In the genomic region with DNA sequence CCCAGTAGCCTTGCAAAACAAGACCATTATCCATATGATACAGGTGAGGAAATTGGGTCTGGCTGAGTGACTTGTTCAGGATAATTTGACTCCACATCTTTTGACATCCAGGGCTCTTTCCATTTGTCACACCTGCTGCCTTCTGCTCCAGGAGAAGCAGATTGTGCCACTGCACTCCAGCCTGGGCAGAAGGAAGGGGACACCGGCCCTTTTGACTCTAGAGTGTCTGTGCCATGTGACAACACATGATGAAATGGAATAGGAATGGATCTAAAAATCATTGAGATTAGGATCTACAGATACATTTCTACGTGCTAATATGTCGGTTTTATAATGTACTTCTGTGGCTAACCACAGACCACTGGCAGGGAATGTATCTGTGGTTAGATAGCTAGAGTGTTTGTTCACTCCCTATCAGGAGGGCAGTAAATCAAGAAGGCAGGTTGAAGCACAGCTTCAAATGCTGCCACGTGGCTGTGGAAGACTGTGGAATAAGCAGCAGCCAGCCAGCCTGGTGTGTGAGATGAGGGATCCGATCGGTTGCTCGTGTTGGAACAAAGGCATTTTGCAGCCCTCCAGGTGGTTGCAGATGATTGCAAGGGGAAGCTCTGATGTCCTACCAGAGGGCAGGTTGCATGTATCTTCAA, we compare ENCODE assay signal across 11 cellular contexts. TPM values are rescaled to one million over a fixed set of nuclear protein-coding genes. Genes with fewer than 3 reads are reported as not detected.
A peak's percentile ranks its signal among the peaks of the same experiment; 100 is the strongest.
DNase-seq lines count a peak whose midpoint lies in the region; ATAC-seq and FAIRE-seq lines count a peak whose summit lies in the region.
"Had no signal": no experiment of that assay in that cellular context is flagged by ENCODE, and none has a peak within 500 bp of the region (broad histone marks: within the 10 kb centered on the region; RNA-seq: fewer than 3 reads in every experiment).

No MANE protein-coding gene starts in this region.

- H3K36me3 ChIP-seq in small intestine (ENCODE audit: control insufficient read depth in 2 of 2, insufficient read depth in 2 of 2, low read length in 2 of 2): no peaks in the 10 kb centered on the region

- DNase-seq in NCI-H524 (lab: John Stamatoyannopoulos, UW): peak; percentile 23 to 54
- no peak for DNase-seq in NCI-H524 treated with DMSO at 0.1 percent for 48 hours (lab: John Stamatoyannopoulos, UW)
- peak; percentile 91 for DNase-seq in NCI-H226
- no peak for DNase-seq in central memory CD8-positive, alpha-beta T cell (ENCODE audit: low spot score in 2 of 2)
- peak; percentile 5 for DNase-seq in small intestine
- DNase-seq in effector CD8-positive, alpha-beta T cell (lab: John Stamatoyannopoulos, UW): no peak
- no peak for DNase-seq in superior temporal gyrus (ENCODE audit: extremely low spot score)
- DNase-seq: AML-193, hippocampal formation, NCI-H1436 had no signal

- peaks cover 0 to 5% of the 10 kb centered on the region in 2 donors for H3K27me3 ChIP-seq in small intestine (ENCODE audit: control insufficient read depth in 2 of 2, insufficient read depth in 2 of 2, low read length in 2 of 2)

- H3K36me3 Mint-ChIP-seq in central memory CD8-positive, alpha-beta T cell (ENCODE audit: insufficient read depth): no peaks in the 10 kb centered on the region

- no peaks in the 10 kb centered on the region for H3K9me3 Mint-ChIP-seq in central memory CD8-positive, alpha-beta T cell

- no peaks in the 10 kb centered on the region for H3K4me1 ChIP-seq in small intestine (ENCODE audit: control insufficient read depth in 2 of 2, insufficient read depth in 1 of 2, low read depth in 1 of 2, low read length in 1 of 2)

- no peak for FAIRE-seq in small intestine (lab: Jason Lieb, UNC)

- no peaks in the 10 kb centered on the region for H3K9me3 ChIP-seq in small intestine (ENCODE audit: control insufficient read depth, low read depth)

- no peak overlapping the region for H3K27ac ChIP-seq in small intestine (ENCODE audit: low read depth in 1 of 2, low read length in 1 of 2)

- peak; percentile 46 for ATAC-seq in central memory CD8-positive, alpha-beta T cell (replicated peaks; ENCODE audit: extremely low read depth, poor library complexity, severe bottlenecking)
- ATAC-seq in GM19455 (IDR thresholded peaks at IDR 0.05; ENCODE audit: unreplicated experiment): no peak

- no peak overlapping the region for H3K4me3 ChIP-seq in small intestine (ENCODE audit: low read depth in 1 of 2, low read length in 2 of 2)

- WGBS in small intestine, 3 donors: 14 to 36% (median 15%) methylated on average over 7 of the region's 7 CpGs

- no peak overlapping the region for H3K4me3 Mint-ChIP-seq in central memory CD8-positive, alpha-beta T cell

- H3K4me1 Mint-ChIP-seq in central memory CD8-positive, alpha-beta T cell: peaks cover 15% of the 10 kb centered on the region

- peaks cover 91% of the 10 kb centered on the region for H3K27me3 Mint-ChIP-seq in central memory CD8-positive, alpha-beta T cell

- no peak overlapping the region for H3K27ac Mint-ChIP-seq in central memory CD8-positive, alpha-beta T cell (ENCODE audit: low read depth)

RNA-seq across cellular contexts. Expression of a gene that starts 28.4 kb away (rescaled TPM):
- polyA plus RNA-seq in small intestine: 1 to 10 TPM in 2 of 3 donors, under 1 TPM in 1; 0.22 to 5.9 (median 5.7) TPM

Comparison
In these comparisons a context has a peak if more than half of its experiments do, and no peak if none do; other contexts are left out.
1. DNase-seq: peak in NCI-H524 (2 of 2), NCI-H226 (single experiment) and small intestine (single experiment); none in NCI-H524 treated with DMSO at 0.1 percent for 48 hours (single experiment), central memory CD8-positive, alpha-beta T cell (0 of 2), effector CD8-positive, alpha-beta T cell (single experiment) and superior temporal gyrus (single experiment).